In the genomic region with DNA sequence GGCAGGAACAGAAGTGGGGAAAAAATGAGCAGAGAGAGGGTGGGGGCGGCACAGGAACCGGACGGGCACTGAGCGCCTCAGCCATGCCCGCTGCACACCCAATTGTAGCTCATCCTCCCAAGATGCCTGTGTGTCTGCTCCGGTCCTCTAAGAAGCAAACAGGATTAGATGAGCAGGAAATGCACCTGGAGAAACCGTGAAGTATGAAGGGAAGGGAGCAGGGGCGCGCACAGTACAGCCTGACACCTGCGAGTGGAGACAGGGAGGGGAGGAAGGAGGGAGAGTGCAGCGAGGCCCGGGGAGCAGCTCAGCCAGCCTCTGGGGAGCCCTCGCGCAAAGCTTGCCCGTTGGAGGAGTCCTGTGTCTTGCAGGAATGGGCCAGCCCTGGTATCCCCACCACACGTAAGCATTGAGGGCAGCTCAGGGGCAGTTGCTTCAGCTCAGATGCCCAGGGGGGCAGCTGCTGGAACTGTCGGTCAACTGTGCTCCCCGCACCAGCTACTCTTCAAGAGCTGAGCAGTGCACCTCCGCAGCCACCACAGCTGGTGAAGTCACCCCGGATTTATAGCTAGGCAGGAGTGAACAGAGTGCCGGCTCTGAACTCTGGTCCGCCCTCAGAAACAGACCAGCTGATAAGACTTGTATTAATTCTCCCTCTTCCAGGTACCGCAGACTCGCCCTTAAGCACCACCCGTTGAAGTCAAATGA, we compare ENCODE assay signal across 22 cellular contexts. TPM values are rescaled to one million over a fixed set of nuclear protein-coding genes. Genes with fewer than 3 reads are reported as not detected.
DNase-seq lines count a peak whose midpoint lies in the region; ATAC-seq and TF ChIP-seq lines count a peak whose summit lies in the region.
"Had no signal": no experiment of that assay in that cellular context is flagged by ENCODE, and none has a peak within 500 bp of the region (broad histone marks: within the 10 kb centered on the region; RNA-seq: fewer than 3 reads in every experiment).

No MANE protein-coding gene starts in this region.

- H3K36me3 ChIP-seq in OCI-LY1 (ENCODE audit: insufficient read depth, low read length) (no peaks in the 10 kb centered on the region), osteoblast (ENCODE audit: insufficient read depth, low read length) (no peaks in the 10 kb centered on the region)
- H3K36me3 ChIP-seq: BE2C, breast epithelium, neutrophil, right atrium auricular region, stomach had no signal

- H3K79me2 ChIP-seq in OCI-LY1 (ENCODE audit: insufficient read depth, low read length) (no peaks in the 10 kb centered on the region), osteoblast (ENCODE audit: insufficient read depth, low read length) (no peaks in the 10 kb centered on the region)

- TF ChIP-seq CTCF in OCI-LY1 (IDR thresholded peaks at IDR 0.05; ENCODE audit: low read length), result no peak
- TF ChIP-seq CTCF in osteoblast (IDR thresholded peaks at IDR 0.05; ENCODE audit: extremely low read depth, low read depth, low read length), result no peak

- H3K9ac ChIP-seq in OCI-LY1 (ENCODE audit: low read length), result no peak overlapping the region

- ATAC-seq in GM21737 (IDR thresholded peaks at IDR 0.05; ENCODE audit: unreplicated experiment) (no peak), HG03460 (IDR thresholded peaks at IDR 0.05; ENCODE audit: unreplicated experiment) (no peak)

- H4K20me1 ChIP-seq in OCI-LY1 (ENCODE audit: insufficient read depth, low read length), result no peaks in the 10 kb centered on the region
- no peaks in the 10 kb centered on the region for H4K20me1 ChIP-seq in osteoblast (ENCODE audit: insufficient read depth, low read length)

- H3K4me1 ChIP-seq in OCI-LY1 (ENCODE audit: insufficient read depth, low read length, severe bottlenecking) (peaks cover 10% of the 10 kb centered on the region), osteoblast (ENCODE audit: insufficient read depth, low read length) (peaks cover 11% of the 10 kb centered on the region)
- H3K4me1 ChIP-seq: BE2C, breast epithelium, right atrium auricular region had no signal

- DNase-seq in NCI-H2107 treated with DMSO at 0.1 percent for 48 hours (lab: John Stamatoyannopoulos, UW; ENCODE audit: unreplicated experiment), result peak; percentile 22
- DNase-seq in NCI-H2107 (lab: John Stamatoyannopoulos, UW), result no peak
- peak; percentile 3 for DNase-seq in germinal center (ENCODE audit: low spot score)
- DNase-seq in osteoblast (ENCODE audit: insufficient read length, low spot score, missing footprints), result no peak
- no peak for DNase-seq in NCI-H2029 treated with DMSO at 0.1 percent for 48 hours (lab: John Stamatoyannopoulos, UW)
- DNase-seq: activated CD4-positive, alpha-beta T cell treated with anti-CD3 and anti-CD28 coated beads, Interleukin-2, amount 10 ng/mL, durations not matched to agents 7 days and 5 days; BE2C; dermis blood vessel endothelial cell; DMS53; head of caudate nucleus; MV-4-11; NCI-H2081; NCI-H748 treated with DMSO at 0.1 percent for 48 hours; stomach had no signal

- H3K4me2 ChIP-seq in OCI-LY1 (ENCODE audit: low read length), result peak overlapping the region; percentile 19; the same call in 1 of the 2 replicates
- H3K4me2 ChIP-seq in osteoblast (ENCODE audit: insufficient read depth, low read length), result no peak overlapping the region

- no peaks in the 10 kb centered on the region for H3K9me2 ChIP-seq in OCI-LY1 (ENCODE audit: low read depth, low read length)

- no peaks in the 10 kb centered on the region for H3F3A ChIP-seq in OCI-LY1 (ENCODE audit: insufficient read depth, low read length)

- no peak overlapping the region for H2AFZ ChIP-seq in OCI-LY1 (ENCODE audit: low read length)
- peak overlapping the region; percentile 41 for H2AFZ ChIP-seq in osteoblast (ENCODE audit: low read length)

- H3K4me3 ChIP-seq in OCI-LY1 (ENCODE audit: low read depth, low read length, poor library complexity, severe bottlenecking), result peak overlapping the region; percentile 1
- H3K4me3 ChIP-seq in osteoblast (ENCODE audit: insufficient read depth, low read length), result no peak overlapping the region
- H3K4me3 ChIP-seq: breast epithelium, right atrium auricular region, stomach had no signal

- H3K27ac ChIP-seq in OCI-LY1 (ENCODE audit: low read depth, low read length, poor library complexity, severe bottlenecking) (no peak overlapping the region), osteoblast (ENCODE audit: low read depth, low read length) (no peak overlapping the region)
- H3K27ac ChIP-seq: 22Rv1, breast epithelium, neutrophil, right atrium auricular region, stomach had no signal

- no peaks in the 10 kb centered on the region for H3K9me3 ChIP-seq in OCI-LY1 (ENCODE audit: low read length)
- H3K9me3 ChIP-seq in osteoblast (ENCODE audit: low read depth, low read length), result no peaks in the 10 kb centered on the region
- H3K9me3 ChIP-seq: BE2C, breast epithelium, neutrophil, right atrium auricular region, stomach had no signal

- no peaks in the 10 kb centered on the region; the same call in 1 of the 2 replicates for H3K27me3 ChIP-seq in OCI-LY1 (ENCODE audit: insufficient read depth, low read length)
- H3K27me3 ChIP-seq in osteoblast (ENCODE audit: insufficient read depth, low read length), result no peaks in the 10 kb centered on the region
- H3K27me3 ChIP-seq: BE2C, breast epithelium, right atrium auricular region had no signal

RNA-seq across cellular contexts. Expression of gene DNAJB13, which starts 7.0 kb away (rescaled TPM):
- not detected in 2 replicates for total RNA-seq in osteoblast
- total RNA-seq: breast epithelium, dermis blood vessel endothelial cell, lung microvascular endothelial cell, right atrium auricular region, stomach had no signal

RNA-seq across cellular contexts. Expression of gene UCP2, which starts 24.8 kb away (rescaled TPM):
- total RNA-seq in osteoblast, result under 0.01 and 0.59 TPM in 2 replicates

RNA-seq across cellular contexts. Expression of gene UCP3, which starts 51.1 kb away (rescaled TPM):
- under 0.01 and 0.59 TPM in 2 replicates for total RNA-seq in osteoblast

Comparison
In these comparisons a context has a peak if more than half of its experiments do, and no peak if none do; other contexts are left out.
1. DNase-seq: peak in NCI-H2107 treated with DMSO at 0.1 percent for 48 hours (single experiment) and germinal center (single experiment); none in NCI-H2107 (single experiment), osteoblast (single experiment) and NCI-H2029 treated with DMSO at 0.1 percent for 48 hours (single experiment).